In the genomic region with DNA sequence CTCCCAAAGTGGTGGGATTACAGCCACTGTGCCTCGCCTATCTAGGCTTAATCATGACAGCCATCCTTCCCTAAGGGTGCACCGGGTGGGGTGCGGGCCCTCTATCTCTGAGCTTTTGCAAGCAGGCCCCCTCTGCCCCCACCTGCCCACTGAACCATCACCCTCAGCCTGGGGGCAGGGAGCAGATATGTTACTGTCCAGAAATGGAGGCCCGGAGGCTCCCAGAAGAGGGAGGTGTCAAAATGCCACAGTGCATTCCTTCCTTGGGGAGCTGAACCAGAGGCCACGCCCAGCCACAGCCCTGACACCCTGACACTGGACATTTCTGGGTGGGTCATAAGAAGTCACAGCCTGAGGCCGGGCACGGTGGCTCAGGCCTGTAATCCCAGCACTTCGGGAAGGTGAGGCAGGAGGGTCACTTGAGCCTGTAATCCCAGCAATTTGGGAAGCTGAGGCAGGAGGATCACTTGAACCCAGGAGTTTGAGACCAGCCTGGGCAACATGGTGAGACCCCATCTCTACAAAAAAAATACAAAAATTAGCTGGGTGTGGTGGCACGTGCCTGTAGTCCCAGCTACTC, we compare ENCODE assay signal across 1 cellular context.
TF ChIP-seq lines count a peak whose summit lies in the region.

No MANE protein-coding gene starts in this region.

TF ChIP-seq in IMR-90, 13 proteins besides CTCF, POLR2A, EP300 and RAD21:
- TF ChIP-seq, protein P1, sequence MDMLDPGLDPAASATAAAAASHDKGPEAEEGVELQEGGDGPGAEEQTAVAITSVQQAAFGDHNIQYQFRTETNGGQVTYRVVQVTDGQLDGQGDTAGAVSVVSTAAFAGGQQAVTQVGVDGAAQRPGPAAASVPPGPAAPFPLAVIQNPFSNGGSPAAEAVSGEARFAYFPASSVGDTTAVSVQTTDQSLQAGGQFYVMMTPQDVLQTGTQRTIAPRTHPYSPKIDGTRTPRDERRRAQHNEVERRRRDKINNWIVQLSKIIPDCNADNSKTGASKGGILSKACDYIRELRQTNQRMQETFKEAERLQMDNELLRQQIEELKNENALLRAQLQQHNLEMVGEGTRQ (IDR thresholded peaks at IDR 0.05; ENCODE audit: low read depth, low read length), result no peak
- TF ChIP-seq, protein P2, sequence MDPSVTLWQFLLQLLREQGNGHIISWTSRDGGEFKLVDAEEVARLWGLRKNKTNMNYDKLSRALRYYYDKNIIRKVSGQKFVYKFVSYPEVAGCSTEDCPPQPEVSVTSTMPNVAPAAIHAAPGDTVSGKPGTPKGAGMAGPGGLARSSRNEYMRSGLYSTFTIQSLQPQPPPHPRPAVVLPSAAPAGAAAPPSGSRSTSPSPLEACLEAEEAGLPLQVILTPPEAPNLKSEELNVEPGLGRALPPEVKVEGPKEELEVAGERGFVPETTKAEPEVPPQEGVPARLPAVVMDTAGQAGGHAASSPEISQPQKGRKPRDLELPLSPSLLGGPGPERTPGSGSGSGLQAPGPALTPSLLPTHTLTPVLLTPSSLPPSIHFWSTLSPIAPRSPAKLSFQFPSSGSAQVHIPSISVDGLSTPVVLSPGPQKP (IDR thresholded peaks at IDR 0.05; ENCODE audit: borderline replicate concordance, low read depth, low read length), result no peak
- TF ChIP-seq SMC3 (IDR thresholded peaks at IDR 0.05; ENCODE audit: low read depth, low read length) (no peak), RFX5 (IDR thresholded peaks at IDR 0.05; ENCODE audit: low read depth, low read length) (no peak), RCOR1 (IDR thresholded peaks at IDR 0.05; ENCODE audit: insufficient replicate concordance, low read length) (no peak), BHLHE40 (IDR thresholded peaks at IDR 0.05; ENCODE audit: low read depth, low read length) (no peak)
TF ChIP-seq in IMR-90: peak in this region for 0.
